ENCODE assay signal across 1 cellular context in the genomic region with DNA sequence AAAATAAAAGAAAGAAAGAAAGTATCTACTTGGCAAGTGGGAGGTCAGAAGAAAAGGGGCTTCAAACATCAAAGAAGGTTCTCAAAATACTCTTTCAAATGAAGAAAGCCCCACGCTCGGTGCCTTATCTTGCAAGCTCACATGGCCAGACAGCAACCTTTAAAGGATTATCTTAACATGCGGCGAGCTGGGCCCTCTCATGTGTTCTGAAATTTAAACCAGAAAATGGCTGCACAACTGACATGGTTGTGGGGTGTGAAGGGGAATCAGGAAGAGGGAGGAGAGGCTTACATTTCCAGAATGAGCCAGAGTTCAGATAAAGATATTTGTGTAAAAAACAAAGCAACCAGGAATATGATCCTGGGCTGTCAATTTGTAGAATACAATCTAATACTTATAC.
TF ChIP-seq lines count a peak whose summit lies in the region.

No MANE protein-coding gene starts in this region.

TF ChIP-seq in K562, 482 proteins besides CTCF, POLR2A, EP300 and RAD21 (continued from another document and continues in another):
- TF ChIP-seq, protein P1, sequence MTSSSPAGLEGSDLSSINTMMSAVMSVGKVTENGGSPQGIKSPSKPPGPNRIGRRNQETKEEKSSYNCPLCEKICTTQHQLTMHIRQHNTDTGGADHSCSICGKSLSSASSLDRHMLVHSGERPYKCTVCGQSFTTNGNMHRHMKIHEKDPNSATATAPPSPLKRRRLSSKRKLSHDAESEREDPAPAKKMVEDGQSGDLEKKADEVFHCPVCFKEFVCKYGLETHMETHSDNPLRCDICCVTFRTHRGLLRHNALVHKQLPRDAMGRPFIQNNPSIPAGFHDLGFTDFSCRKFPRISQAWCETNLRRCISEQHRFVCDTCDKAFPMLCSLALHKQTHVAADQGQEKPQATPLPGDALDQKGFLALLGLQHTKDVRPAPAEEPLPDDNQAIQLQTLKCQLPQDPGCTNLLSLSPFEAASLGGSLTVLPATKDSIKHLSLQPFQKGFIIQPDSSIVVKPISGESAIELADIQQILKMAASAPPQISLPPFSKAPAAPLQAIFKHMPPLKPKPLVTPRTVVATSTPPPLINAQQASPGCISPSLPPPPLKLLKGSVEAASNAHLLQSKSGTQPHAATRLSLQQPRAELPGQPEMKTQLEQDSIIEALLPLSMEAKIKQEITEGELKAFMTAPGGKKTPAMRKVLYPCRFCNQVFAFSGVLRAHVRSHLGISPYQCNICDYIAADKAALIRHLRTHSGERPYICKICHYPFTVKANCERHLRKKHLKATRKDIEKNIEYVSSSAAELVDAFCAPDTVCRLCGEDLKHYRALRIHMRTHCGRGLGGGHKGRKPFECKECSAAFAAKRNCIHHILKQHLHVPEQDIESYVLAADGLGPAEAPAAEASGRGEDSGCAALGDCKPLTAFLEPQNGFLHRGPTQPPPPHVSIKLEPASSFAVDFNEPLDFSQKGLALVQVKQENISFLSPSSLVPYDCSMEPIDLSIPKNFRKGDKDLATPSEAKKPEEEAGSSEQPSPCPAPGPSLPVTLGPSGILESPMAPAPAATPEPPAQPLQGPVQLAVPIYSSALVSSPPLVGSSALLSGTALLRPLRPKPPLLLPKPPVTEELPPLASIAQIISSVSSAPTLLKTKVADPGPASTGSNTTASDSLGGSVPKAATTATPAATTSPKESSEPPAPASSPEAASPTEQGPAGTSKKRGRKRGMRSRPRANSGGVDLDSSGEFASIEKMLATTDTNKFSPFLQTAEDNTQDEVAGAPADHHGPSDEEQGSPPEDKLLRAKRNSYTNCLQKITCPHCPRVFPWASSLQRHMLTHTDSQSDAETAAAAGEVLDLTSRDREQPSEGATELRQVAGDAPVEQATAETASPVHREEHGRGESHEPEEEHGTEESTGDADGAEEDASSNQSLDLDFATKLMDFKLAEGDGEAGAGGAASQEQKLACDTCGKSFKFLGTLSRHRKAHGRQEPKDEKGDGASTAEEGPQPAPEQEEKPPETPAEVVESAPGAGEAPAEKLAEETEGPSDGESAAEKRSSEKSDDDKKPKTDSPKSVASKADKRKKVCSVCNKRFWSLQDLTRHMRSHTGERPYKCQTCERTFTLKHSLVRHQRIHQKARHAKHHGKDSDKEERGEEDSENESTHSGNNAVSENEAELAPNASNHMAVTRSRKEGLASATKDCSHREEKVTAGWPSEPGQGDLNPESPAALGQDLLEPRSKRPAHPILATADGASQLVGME (CRISPR knock-in tag; IDR thresholded peaks at IDR 0.05): peak; percentile 79; the same call in 1 of the 2 replicates
- TF ChIP-seq NCOA1 (IDR thresholded peaks at IDR 0.05; ENCODE audit: low read depth): no peak
- TF ChIP-seq PYGO2 (tag; IDR thresholded peaks at IDR 0.05): peak; percentile 73
- TF ChIP-seq ZNF589 (CRISPR knock-in tag; IDR thresholded peaks at IDR 0.05; ENCODE audit: low read depth): peak; percentile 95
- TF ChIP-seq, protein P2, sequence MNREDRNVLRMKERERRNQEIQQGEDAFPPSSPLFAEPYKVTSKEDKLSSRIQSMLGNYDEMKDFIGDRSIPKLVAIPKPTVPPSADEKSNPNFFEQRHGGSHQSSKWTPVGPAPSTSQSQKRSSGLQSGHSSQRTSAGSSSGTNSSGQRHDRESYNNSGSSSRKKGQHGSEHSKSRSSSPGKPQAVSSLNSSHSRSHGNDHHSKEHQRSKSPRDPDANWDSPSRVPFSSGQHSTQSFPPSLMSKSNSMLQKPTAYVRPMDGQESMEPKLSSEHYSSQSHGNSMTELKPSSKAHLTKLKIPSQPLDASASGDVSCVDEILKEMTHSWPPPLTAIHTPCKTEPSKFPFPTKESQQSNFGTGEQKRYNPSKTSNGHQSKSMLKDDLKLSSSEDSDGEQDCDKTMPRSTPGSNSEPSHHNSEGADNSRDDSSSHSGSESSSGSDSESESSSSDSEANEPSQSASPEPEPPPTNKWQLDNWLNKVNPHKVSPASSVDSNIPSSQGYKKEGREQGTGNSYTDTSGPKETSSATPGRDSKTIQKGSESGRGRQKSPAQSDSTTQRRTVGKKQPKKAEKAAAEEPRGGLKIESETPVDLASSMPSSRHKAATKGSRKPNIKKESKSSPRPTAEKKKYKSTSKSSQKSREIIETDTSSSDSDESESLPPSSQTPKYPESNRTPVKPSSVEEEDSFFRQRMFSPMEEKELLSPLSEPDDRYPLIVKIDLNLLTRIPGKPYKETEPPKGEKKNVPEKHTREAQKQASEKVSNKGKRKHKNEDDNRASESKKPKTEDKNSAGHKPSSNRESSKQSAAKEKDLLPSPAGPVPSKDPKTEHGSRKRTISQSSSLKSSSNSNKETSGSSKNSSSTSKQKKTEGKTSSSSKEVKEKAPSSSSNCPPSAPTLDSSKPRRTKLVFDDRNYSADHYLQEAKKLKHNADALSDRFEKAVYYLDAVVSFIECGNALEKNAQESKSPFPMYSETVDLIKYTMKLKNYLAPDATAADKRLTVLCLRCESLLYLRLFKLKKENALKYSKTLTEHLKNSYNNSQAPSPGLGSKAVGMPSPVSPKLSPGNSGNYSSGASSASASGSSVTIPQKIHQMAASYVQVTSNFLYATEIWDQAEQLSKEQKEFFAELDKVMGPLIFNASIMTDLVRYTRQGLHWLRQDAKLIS (CRISPR knock-in tag; IDR thresholded peaks at IDR 0.05): no peak; the same call in 1 of the 2 replicates
- TF ChIP-seq, protein P3, sequence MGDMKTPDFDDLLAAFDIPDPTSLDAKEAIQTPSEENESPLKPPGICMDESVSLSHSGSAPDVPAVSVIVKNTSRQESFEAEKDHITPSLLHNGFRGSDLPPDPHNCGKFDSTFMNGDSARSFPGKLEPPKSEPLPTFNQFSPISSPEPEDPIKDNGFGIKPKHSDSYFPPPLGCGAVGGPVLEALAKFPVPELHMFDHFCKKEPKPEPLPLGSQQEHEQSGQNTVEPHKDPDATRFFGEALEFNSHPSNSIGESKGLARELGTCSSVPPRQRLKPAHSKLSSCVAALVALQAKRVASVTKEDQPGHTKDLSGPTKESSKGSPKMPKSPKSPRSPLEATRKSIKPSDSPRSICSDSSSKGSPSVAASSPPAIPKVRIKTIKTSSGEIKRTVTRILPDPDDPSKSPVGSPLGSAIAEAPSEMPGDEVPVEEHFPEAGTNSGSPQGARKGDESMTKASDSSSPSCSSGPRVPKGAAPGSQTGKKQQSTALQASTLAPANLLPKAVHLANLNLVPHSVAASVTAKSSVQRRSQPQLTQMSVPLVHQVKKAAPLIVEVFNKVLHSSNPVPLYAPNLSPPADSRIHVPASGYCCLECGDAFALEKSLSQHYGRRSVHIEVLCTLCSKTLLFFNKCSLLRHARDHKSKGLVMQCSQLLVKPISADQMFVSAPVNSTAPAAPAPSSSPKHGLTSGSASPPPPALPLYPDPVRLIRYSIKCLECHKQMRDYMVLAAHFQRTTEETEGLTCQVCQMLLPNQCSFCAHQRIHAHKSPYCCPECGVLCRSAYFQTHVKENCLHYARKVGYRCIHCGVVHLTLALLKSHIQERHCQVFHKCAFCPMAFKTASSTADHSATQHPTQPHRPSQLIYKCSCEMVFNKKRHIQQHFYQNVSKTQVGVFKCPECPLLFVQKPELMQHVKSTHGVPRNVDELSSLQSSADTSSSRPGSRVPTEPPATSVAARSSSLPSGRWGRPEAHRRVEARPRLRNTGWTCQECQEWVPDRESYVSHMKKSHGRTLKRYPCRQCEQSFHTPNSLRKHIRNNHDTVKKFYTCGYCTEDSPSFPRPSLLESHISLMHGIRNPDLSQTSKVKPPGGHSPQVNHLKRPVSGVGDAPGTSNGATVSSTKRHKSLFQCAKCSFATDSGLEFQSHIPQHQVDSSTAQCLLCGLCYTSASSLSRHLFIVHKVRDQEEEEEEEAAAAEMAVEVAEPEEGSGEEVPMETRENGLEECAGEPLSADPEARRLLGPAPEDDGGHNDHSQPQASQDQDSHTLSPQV (IDR thresholded peaks at IDR 0.05): peak; percentile 89
- TF ChIP-seq, protein P4, sequence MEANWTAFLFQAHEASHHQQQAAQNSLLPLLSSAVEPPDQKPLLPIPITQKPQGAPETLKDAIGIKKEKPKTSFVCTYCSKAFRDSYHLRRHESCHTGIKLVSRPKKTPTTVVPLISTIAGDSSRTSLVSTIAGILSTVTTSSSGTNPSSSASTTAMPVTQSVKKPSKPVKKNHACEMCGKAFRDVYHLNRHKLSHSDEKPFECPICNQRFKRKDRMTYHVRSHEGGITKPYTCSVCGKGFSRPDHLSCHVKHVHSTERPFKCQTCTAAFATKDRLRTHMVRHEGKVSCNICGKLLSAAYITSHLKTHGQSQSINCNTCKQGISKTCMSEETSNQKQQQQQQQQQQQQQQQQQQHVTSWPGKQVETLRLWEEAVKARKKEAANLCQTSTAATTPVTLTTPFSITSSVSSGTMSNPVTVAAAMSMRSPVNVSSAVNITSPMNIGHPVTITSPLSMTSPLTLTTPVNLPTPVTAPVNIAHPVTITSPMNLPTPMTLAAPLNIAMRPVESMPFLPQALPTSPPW (CRISPR knock-in tag; IDR thresholded peaks at IDR 0.05): peak; percentile 56
- TF ChIP-seq TARDBP (IDR thresholded peaks at IDR 0.05): no peak
- TF ChIP-seq HOXB6 (CRISPR knock-in tag; IDR thresholded peaks at IDR 0.05; ENCODE audit: borderline replicate concordance): 0 out of 2 replicates have a peak, but pooled peaks have one; percentile 79
- TF ChIP-seq KLF10 (CRISPR knock-in tag; IDR thresholded peaks at IDR 0.05): no peak
- no peak for TF ChIP-seq MBD2 (IDR thresholded peaks at IDR 0.05; ENCODE audit: borderline replicate concordance, low read depth)
- TF ChIP-seq SMARCE1 (IDR thresholded peaks at IDR 0.05): no peak
- no peak for TF ChIP-seq HDGF (IDR thresholded peaks at IDR 0.05)
- no peak for TF ChIP-seq POU5F1 (IDR thresholded peaks at IDR 0.05; ENCODE audit: borderline replicate concordance, low read depth, low read length, partially characterized antibody)
- TF ChIP-seq ZFX (CRISPR knock-in tag; IDR thresholded peaks at IDR 0.05): peak; percentile 60
- TF ChIP-seq MAFG (tag; conservative IDR thresholded peaks at IDR 0.05): no peak
- TF ChIP-seq BHLHE40 (IDR thresholded peaks at IDR 0.05; ENCODE audit: low read length): no peak
- TF ChIP-seq RFX1 (IDR thresholded peaks at IDR 0.05): no peak
- no peak for TF ChIP-seq KAT7 (CRISPR knock-in tag; IDR thresholded peaks at IDR 0.05; ENCODE audit: borderline replicate concordance)
- TF ChIP-seq ZNF696 (CRISPR knock-in tag; conservative IDR thresholded peaks at IDR 0.05): no peak
- TF ChIP-seq CREBBP (IDR thresholded peaks at IDR 0.05; ENCODE audit: low read depth, low read length): no peak
- TF ChIP-seq ZNF57 (CRISPR knock-in tag; IDR thresholded peaks at IDR 0.05): no peak
- TF ChIP-seq BRCA1 (IDR thresholded peaks at IDR 0.05): no peak
- no peak for TF ChIP-seq BRCA1 (CRISPR knock-in tag; IDR thresholded peaks at IDR 0.05)
- no peak for TF ChIP-seq JUND (IDR thresholded peaks at IDR 0.05; ENCODE audit: borderline replicate concordance, low read depth, low read length)
- TF ChIP-seq JUND (tag; IDR thresholded peaks at IDR 0.05; ENCODE audit: borderline replicate concordance, low read depth, low read length): peak; percentile 49; the same call in 1 of the 3 replicates
- no peak for TF ChIP-seq BRD4 (IDR thresholded peaks at IDR 0.05)
- peak; percentile 70; the same call in 1 of the 2 replicates for TF ChIP-seq ZNF324 (CRISPR knock-in tag; IDR thresholded peaks at IDR 0.05)
- TF ChIP-seq ZC3H4 (CRISPR knock-in tag; IDR thresholded peaks at IDR 0.05; ENCODE audit: borderline replicate concordance): no peak
- no peak for TF ChIP-seq ZNF717 (CRISPR knock-in tag; IDR thresholded peaks at IDR 0.05)
- no peak for TF ChIP-seq NR3C1 (CRISPR knock-in tag; IDR thresholded peaks at IDR 0.05)
- TF ChIP-seq CCNT2 (IDR thresholded peaks at IDR 0.05; ENCODE audit: borderline replicate concordance, extremely low read depth, insufficient read length, low read depth, low read length): no peak
- TF ChIP-seq WHSC1 (IDR thresholded peaks at IDR 0.05; ENCODE audit: low read length): no peak
- TF ChIP-seq YBX1 (IDR thresholded peaks at IDR 0.05): no peak
- TF ChIP-seq E2F3 (CRISPR knock-in tag; IDR thresholded peaks at IDR 0.05): peak; percentile 95
- no peak for TF ChIP-seq NR1H2 (CRISPR knock-in tag; IDR thresholded peaks at IDR 0.05)
- TF ChIP-seq CUX1 (CRISPR knock-in tag; IDR thresholded peaks at IDR 0.05): peak; percentile 55; the same call in 1 of the 2 replicates
- no peak for TF ChIP-seq TRIM25 (IDR thresholded peaks at IDR 0.05; ENCODE audit: borderline replicate concordance)
- TF ChIP-seq ZNF217 (CRISPR knock-in tag; IDR thresholded peaks at IDR 0.05): no peak
